7 cellular contexts compared by ENCODE assay signal in genomic region chr1:200802865-200803512, GRCh38.
DNase-seq lines count a peak whose midpoint lies in the region; ATAC-seq and TF ChIP-seq lines count a peak whose summit lies in the region.

No MANE protein-coding gene starts in this region.

- peak; percentile 59 for DNase-seq in GM13977 (ENCODE audit: low spot score)
- DNase-seq in NCI-H226 = peak; percentile 53
- DNase-seq in activated CD4-positive, CD25-positive, alpha-beta regulatory T cell treated with anti-CD3 and anti-CD28 coated beads, Interleukin-2, amount 50 U/mL, for 16 hours (ENCODE audit: low read depth, low spot score) = peak; percentile 48
- DNase-seq in central memory CD8-positive, alpha-beta T cell (ENCODE audit: low spot score in 2 of 2) = peak; percentile 55
- peak; percentile 84 for DNase-seq in kidney glomerular epithelial cell (lab: John Stamatoyannopoulos, UW)
- peak; percentile 66 to 74 for DNase-seq in stimulated activated CD4-positive, alpha-beta T cell treated with anti-CD3 and anti-CD28 coated beads, Interleukin-2, amount 100 ng/mL, for 48 hours

- H3K4me3 Mint-ChIP-seq in central memory CD8-positive, alpha-beta T cell = no peak overlapping the region

- peak; percentile 94 for TF ChIP-seq CTCF in GM13977 (IDR thresholded peaks at IDR 0.05; ENCODE audit: extremely low read depth, insufficient read depth, missing control alignments)

- no peak overlapping the region for H3K27ac Mint-ChIP-seq in central memory CD8-positive, alpha-beta T cell (ENCODE audit: low read depth)

- H3K36me3 Mint-ChIP-seq in central memory CD8-positive, alpha-beta T cell (ENCODE audit: insufficient read depth) = peaks cover 2% of the 10 kb centered on the region

- H3K4me1 Mint-ChIP-seq in central memory CD8-positive, alpha-beta T cell = no peaks in the 10 kb centered on the region

- in situ Hi-C loops in GM13977 (cut with MboI; ENCODE audit: low pct_unique_long_range_greater_than_20kb, low sequenced_read_pairs, unreplicated experiment) = loop anchor here (10.0 kb wide), 1 partner anchor 178 kb away; the partner anchor contains the start of gene KIF14

- peak; percentile 66 for ATAC-seq in HG03108 (IDR thresholded peaks at IDR 0.05; ENCODE audit: unreplicated experiment)
- no peak for ATAC-seq in central memory CD8-positive, alpha-beta T cell (replicated peaks; ENCODE audit: extremely low read depth, poor library complexity, severe bottlenecking)

- H3K9me3 Mint-ChIP-seq in central memory CD8-positive, alpha-beta T cell = no peaks in the 10 kb centered on the region

- peaks cover 11% of the 10 kb centered on the region for H3K27me3 Mint-ChIP-seq in central memory CD8-positive, alpha-beta T cell
